In the genomic region with DNA sequence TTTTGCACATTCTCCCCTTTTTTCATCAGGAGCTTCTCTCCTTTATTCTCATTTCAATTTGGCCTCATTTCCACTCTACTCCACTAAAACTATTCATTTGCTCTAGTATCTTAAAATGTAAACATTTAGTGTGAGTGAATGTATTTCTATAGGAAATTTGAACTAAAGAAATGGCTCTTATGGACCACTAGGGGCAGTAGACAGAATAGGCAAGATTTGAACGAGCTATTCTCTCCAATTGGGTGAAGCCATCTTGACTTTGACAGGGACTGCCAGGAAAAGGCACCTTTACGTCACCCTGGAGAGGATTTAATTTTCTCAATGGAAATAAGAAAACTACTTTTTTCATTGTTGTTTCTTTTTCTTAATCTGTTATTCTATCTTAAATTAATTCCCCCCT, we compare ENCODE assay signal across 1 cellular context.
TF ChIP-seq lines count a peak whose summit lies in the region.

No MANE protein-coding gene starts in this region.

TF ChIP-seq in H1, 55 proteins besides CTCF, POLR2A, EP300 and RAD21 (continued from another document):
- TF ChIP-seq RFX5 (IDR thresholded peaks at IDR 0.05; ENCODE audit: borderline replicate concordance, low read depth, low read length), result no peak
TF ChIP-seq in H1: peak in this region for 1.
